ENCODE assay signal across 19 cellular contexts in the genomic region with DNA sequence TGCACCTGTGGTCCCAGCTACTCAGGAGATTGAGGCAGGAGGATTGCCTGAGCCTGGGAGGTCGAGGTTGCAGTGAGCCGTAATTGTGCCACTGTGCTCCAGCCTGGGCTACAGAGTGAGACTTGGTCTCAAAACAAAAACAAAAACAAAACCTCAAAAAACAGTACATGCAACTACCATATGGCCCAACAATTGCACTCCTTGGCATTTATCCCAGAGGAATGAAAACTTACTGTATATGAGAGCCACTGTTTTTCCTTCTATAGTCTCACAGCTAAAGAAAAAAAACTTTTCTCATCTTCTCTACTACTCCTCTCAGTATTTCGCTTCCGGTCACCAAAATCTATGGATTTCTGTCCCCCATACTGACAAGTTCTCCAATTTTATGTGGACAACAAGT.
"Had no signal": no experiment of that assay in that cellular context is flagged by ENCODE, and none has a peak within 500 bp of the region (broad histone marks: within the 10 kb centered on the region; RNA-seq: fewer than 3 reads in every experiment).

No MANE protein-coding gene starts in this region.

- H3K36me3 Mint-ChIP-seq: activated CD8-positive, alpha-beta memory T cell treated with anti-CD3 and anti-CD28 coated beads, Interleukin-2, amount 10 ng/mL, durations not matched to agents 7 days and 5 days had no signal

- ATAC-seq: activated CD8-positive, alpha-beta memory T cell treated with anti-CD3 and anti-CD28 coated beads, Interleukin-2, amount 10 ng/mL, durations not matched to agents 7 days and 5 days; body of pancreas; left lung; stimulated activated memory B cell treated with anti-CD40 and anti-IgM and Interleukin-4, amounts not matched to agents 10 μg/mL and 1 μg/mL and 100 μg/mL, for 72 hours; upper lobe of right lung had no signal

- H3K27ac Mint-ChIP-seq: activated CD4-positive, alpha-beta memory T cell treated with anti-CD3 and anti-CD28 coated beads, Interleukin-2, amount 10 ng/mL, durations not matched to agents 7 days and 5 days; activated CD8-positive, alpha-beta memory T cell treated with anti-CD3 and anti-CD28 coated beads, Interleukin-2, amount 10 ng/mL, durations not matched to agents 7 days and 5 days; activated naive CD8-positive, alpha-beta T cell treated with anti-CD3 and anti-CD28 coated beads for 36 hours; nephron progenitor cell; stimulated activated memory B cell treated with anti-CD40 and anti-IgM and Interleukin-4, amounts not matched to agents 10 μg/mL and 1 μg/mL and 100 μg/mL, for 72 hours had no signal

- DNase-seq: activated CD4-positive, alpha-beta memory T cell treated with anti-CD3 and anti-CD28 coated beads, Interleukin-2, amount 10 ng/mL, durations not matched to agents 7 days and 5 days; activated CD4-positive, alpha-beta T cell treated with anti-CD3 and anti-CD28 coated beads for 4 hours; activated CD8-positive, alpha-beta memory T cell treated with anti-CD3 and anti-CD28 coated beads, Interleukin-2, amount 10 ng/mL, durations not matched to agents 7 days and 5 days; activated naive CD4-positive, alpha-beta T cell; activated naive CD8-positive, alpha-beta T cell treated with anti-CD3 and anti-CD28 coated beads for 36 hours; body of pancreas; effector CD4-positive, alpha-beta T cell; hypothalamus; left lung; midbrain; nephron progenitor cell; nucleus accumbens; spleen; stimulated activated CD4-positive, alpha-beta T cell treated with anti-CD3 and anti-CD28 coated beads, Interleukin-4, amount 100 ng/mL, for 4 hours; upper lobe of right lung had no signal

- H3K4me3 ChIP-seq: body of pancreas, esophagus muscularis mucosa, left lung, spleen, thoracic aorta, upper lobe of right lung had no signal

- H3K9me3 Mint-ChIP-seq: activated CD4-positive, alpha-beta memory T cell treated with anti-CD3 and anti-CD28 coated beads, Interleukin-2, amount 10 ng/mL, durations not matched to agents 7 days and 5 days; activated naive CD8-positive, alpha-beta T cell treated with anti-CD3 and anti-CD28 coated beads for 36 hours; stimulated activated memory B cell treated with anti-CD40 and anti-IgM and Interleukin-4, amounts not matched to agents 10 μg/mL and 1 μg/mL and 100 μg/mL, for 72 hours had no signal

- H3K4me3 Mint-ChIP-seq: activated CD4-positive, alpha-beta memory T cell treated with anti-CD3 and anti-CD28 coated beads, Interleukin-2, amount 10 ng/mL, durations not matched to agents 7 days and 5 days; activated CD8-positive, alpha-beta memory T cell treated with anti-CD3 and anti-CD28 coated beads, Interleukin-2, amount 10 ng/mL, durations not matched to agents 7 days and 5 days; activated naive CD8-positive, alpha-beta T cell treated with anti-CD3 and anti-CD28 coated beads for 36 hours; nephron progenitor cell; stimulated activated memory B cell treated with anti-CD40 and anti-IgM and Interleukin-4, amounts not matched to agents 10 μg/mL and 1 μg/mL and 100 μg/mL, for 72 hours had no signal

- H3K4me1 Mint-ChIP-seq: activated CD4-positive, alpha-beta memory T cell treated with anti-CD3 and anti-CD28 coated beads, Interleukin-2, amount 10 ng/mL, durations not matched to agents 7 days and 5 days; activated CD8-positive, alpha-beta memory T cell treated with anti-CD3 and anti-CD28 coated beads, Interleukin-2, amount 10 ng/mL, durations not matched to agents 7 days and 5 days; stimulated activated memory B cell treated with anti-CD40 and anti-IgM and Interleukin-4, amounts not matched to agents 10 μg/mL and 1 μg/mL and 100 μg/mL, for 72 hours had no signal

- H3K27me3 Mint-ChIP-seq: activated CD4-positive, alpha-beta memory T cell treated with anti-CD3 and anti-CD28 coated beads, Interleukin-2, amount 10 ng/mL, durations not matched to agents 7 days and 5 days; activated CD8-positive, alpha-beta memory T cell treated with anti-CD3 and anti-CD28 coated beads, Interleukin-2, amount 10 ng/mL, durations not matched to agents 7 days and 5 days; activated naive CD8-positive, alpha-beta T cell treated with anti-CD3 and anti-CD28 coated beads for 36 hours; stimulated activated memory B cell treated with anti-CD40 and anti-IgM and Interleukin-4, amounts not matched to agents 10 μg/mL and 1 μg/mL and 100 μg/mL, for 72 hours had no signal

- FAIRE-seq: frontal cortex had no signal
